In the genomic region with DNA sequence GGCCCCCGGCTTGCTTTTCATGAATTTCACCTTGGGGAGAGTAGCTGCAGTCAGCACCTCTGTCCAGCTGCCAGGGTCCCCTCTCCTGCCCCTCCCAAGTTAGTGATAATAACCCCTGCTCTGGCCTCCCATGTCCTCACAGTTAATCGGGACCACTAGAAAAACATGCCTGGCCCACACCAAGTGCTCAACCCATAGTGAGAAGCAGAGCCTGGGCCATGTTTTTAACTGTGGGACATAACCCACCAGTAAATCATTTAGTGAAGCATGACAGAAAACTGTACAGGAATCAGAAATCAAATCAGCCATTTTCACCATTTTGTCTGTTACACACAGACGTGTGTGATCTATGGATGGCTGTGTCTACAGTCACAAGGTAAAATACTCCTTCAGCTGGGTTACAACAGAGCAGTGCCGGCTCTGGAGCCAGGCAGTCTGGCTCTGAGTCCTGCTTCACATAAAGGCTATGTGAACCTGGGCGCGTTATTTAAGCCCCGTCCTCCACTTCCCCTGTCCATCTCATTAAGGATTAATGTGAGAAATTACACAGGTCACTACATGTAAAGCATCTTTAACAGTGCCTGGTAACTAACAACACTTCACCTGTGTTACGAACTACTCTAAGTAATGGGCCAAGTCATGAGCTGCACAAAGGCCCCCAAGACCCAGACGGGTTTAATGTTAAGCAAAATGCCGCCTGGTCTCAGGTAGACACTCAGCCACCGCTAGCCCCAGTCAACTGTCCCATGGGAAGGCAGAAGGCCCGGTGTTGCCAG, we compare ENCODE assay signal across 1 cellular context.
TF ChIP-seq lines count a peak whose summit lies in the region.

No MANE protein-coding gene starts in this region.

TF ChIP-seq in A549, 52 proteins besides CTCF, POLR2A, EP300 and RAD21 (continued from another document):
- no peak for TF ChIP-seq KDM1A (IDR thresholded peaks at IDR 0.05; ENCODE audit: low read depth)
- TF ChIP-seq ZSCAN20 (CRISPR knock-in tag; IDR thresholded peaks at IDR 0.05): no peak
- no peak for TF ChIP-seq RFX5 (IDR thresholded peaks at IDR 0.05)
- TF ChIP-seq, protein P1, sequence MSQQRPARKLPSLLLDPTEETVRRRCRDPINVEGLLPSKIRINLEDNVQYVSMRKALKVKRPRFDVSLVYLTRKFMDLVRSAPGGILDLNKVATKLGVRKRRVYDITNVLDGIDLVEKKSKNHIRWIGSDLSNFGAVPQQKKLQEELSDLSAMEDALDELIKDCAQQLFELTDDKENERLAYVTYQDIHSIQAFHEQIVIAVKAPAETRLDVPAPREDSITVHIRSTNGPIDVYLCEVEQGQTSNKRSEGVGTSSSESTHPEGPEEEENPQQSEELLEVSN (IDR thresholded peaks at IDR 0.05; ENCODE audit: borderline replicate concordance, low read depth): no peak
- TF ChIP-seq FOXS1 (CRISPR knock-in tag; IDR thresholded peaks at IDR 0.05): no peak
- TF ChIP-seq TP53 (CRISPR knock-in tag; IDR thresholded peaks at IDR 0.05): 0 out of 2 replicates have a peak, but pooled peaks have one; percentile 25
- TF ChIP-seq EHF (CRISPR knock-in tag; IDR thresholded peaks at IDR 0.05): 0 out of 2 replicates have a peak, but pooled peaks have one; percentile 47
- TF ChIP-seq HEYL (CRISPR knock-in tag; IDR thresholded peaks at IDR 0.05): no peak
- no peak for TF ChIP-seq RCOR1 (IDR thresholded peaks at IDR 0.05; ENCODE audit: low read depth, low read length)
- TF ChIP-seq MYC (IDR thresholded peaks at IDR 0.05; ENCODE audit: borderline replicate concordance, low read length): no peak
- TF ChIP-seq POLR2AphosphoS2 (conservative IDR thresholded peaks at IDR 0.05; ENCODE audit: low read length): peak; percentile 1
- TF ChIP-seq, protein P2, sequence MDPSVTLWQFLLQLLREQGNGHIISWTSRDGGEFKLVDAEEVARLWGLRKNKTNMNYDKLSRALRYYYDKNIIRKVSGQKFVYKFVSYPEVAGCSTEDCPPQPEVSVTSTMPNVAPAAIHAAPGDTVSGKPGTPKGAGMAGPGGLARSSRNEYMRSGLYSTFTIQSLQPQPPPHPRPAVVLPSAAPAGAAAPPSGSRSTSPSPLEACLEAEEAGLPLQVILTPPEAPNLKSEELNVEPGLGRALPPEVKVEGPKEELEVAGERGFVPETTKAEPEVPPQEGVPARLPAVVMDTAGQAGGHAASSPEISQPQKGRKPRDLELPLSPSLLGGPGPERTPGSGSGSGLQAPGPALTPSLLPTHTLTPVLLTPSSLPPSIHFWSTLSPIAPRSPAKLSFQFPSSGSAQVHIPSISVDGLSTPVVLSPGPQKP (IDR thresholded peaks at IDR 0.05; ENCODE audit: low read depth, low read length): no peak
- peak; percentile 42; the same call in 1 of the 2 replicates for TF ChIP-seq RARB (CRISPR knock-in tag; IDR thresholded peaks at IDR 0.05)
- TF ChIP-seq, protein P3, sequence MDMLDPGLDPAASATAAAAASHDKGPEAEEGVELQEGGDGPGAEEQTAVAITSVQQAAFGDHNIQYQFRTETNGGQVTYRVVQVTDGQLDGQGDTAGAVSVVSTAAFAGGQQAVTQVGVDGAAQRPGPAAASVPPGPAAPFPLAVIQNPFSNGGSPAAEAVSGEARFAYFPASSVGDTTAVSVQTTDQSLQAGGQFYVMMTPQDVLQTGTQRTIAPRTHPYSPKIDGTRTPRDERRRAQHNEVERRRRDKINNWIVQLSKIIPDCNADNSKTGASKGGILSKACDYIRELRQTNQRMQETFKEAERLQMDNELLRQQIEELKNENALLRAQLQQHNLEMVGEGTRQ (IDR thresholded peaks at IDR 0.05): no peak
- TF ChIP-seq, protein P4, sequence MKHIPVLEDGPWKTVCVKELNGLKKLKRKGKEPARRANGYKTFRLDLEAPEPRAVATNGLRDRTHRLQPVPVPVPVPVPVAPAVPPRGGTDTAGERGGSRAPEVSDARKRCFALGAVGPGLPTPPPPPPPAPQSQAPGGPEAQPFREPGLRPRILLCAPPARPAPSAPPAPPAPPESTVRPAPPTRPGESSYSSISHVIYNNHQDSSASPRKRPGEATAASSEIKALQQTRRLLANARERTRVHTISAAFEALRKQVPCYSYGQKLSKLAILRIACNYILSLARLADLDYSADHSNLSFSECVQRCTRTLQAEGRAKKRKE (CRISPR knock-in tag; IDR thresholded peaks at IDR 0.05; ENCODE audit: low read depth): no peak; the same call in 1 of the 2 replicates
- TF ChIP-seq ZC3H11A (IDR thresholded peaks at IDR 0.05): no peak
- TF ChIP-seq KDM5A (IDR thresholded peaks at IDR 0.05): no peak
- TF ChIP-seq MAZ (IDR thresholded peaks at IDR 0.05; ENCODE audit: borderline replicate concordance, low read depth, low read length): peak; percentile 47; the same call in 1 of the 2 replicates
- no peak for TF ChIP-seq NR3C1 (IDR thresholded peaks at IDR 0.05)
- no peak for TF ChIP-seq MAFK (IDR thresholded peaks at IDR 0.05; ENCODE audit: partially characterized antibody)
- no peak for TF ChIP-seq HOXB13 (CRISPR knock-in tag; IDR thresholded peaks at IDR 0.05; ENCODE audit: low read depth)
- no peak for TF ChIP-seq CBX8 (IDR thresholded peaks at IDR 0.05)
- TF ChIP-seq ESRRA (IDR thresholded peaks at IDR 0.05; ENCODE audit: borderline replicate concordance, low read length): no peak
- TF ChIP-seq EHMT2 (IDR thresholded peaks at IDR 0.05; ENCODE audit: low read depth): no peak
- TF ChIP-seq GATA3 (IDR thresholded peaks at IDR 0.05; ENCODE audit: borderline replicate concordance): no peak
- no peak for TF ChIP-seq RNF2 (IDR thresholded peaks at IDR 0.05; ENCODE audit: borderline replicate concordance, low read depth)
- TF ChIP-seq NFE2L2 (conservative IDR thresholded peaks at IDR 0.05; ENCODE audit: low read length): no peak
